In the genomic region with DNA sequence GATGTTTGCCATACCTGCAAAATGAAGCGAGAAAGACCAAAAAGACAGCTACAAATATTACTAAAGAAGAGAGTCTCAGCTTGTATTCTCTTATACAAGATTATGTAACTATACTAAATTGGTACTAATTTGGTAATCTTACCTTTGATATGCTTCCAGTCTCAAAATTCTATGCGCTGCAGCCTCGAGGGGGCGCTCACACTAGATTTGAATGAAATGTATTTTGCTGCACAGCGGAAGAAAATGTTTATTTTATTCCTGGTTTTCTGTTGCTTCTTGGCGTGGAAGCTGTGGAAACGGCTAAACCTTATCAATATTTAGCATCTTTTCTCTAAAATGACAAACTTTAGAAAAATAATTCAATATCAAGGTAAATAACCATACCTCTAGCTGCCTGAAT, we compare ENCODE assay signal across 2 cellular contexts.
TF ChIP-seq lines count a peak whose summit lies in the region.

No MANE protein-coding gene starts in this region.

TF ChIP-seq in HepG2, 621 proteins besides CTCF, POLR2A, EP300 and RAD21:
- no peak for TF ChIP-seq HMG20A (CRISPR knock-in tag; IDR thresholded peaks at IDR 0.05; ENCODE audit: borderline replicate concordance)
- TF ChIP-seq NFIC (IDR thresholded peaks at IDR 0.05; ENCODE audit: low read length): no peak
- TF ChIP-seq, protein P1, sequence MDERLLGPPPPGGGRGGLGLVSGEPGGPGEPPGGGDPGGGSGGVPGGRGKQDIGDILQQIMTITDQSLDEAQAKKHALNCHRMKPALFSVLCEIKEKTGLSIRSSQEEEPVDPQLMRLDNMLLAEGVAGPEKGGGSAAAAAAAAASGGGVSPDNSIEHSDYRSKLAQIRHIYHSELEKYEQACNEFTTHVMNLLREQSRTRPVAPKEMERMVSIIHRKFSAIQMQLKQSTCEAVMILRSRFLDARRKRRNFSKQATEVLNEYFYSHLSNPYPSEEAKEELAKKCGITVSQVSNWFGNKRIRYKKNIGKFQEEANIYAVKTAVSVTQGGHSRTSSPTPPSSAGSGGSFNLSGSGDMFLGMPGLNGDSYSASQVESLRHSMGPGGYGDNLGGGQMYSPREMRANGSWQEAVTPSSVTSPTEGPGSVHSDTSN (CRISPR knock-in tag; IDR thresholded peaks at IDR 0.05): no peak
- no peak for TF ChIP-seq ELF1 (CRISPR knock-in tag; IDR thresholded peaks at IDR 0.05)
- TF ChIP-seq, protein P2, sequence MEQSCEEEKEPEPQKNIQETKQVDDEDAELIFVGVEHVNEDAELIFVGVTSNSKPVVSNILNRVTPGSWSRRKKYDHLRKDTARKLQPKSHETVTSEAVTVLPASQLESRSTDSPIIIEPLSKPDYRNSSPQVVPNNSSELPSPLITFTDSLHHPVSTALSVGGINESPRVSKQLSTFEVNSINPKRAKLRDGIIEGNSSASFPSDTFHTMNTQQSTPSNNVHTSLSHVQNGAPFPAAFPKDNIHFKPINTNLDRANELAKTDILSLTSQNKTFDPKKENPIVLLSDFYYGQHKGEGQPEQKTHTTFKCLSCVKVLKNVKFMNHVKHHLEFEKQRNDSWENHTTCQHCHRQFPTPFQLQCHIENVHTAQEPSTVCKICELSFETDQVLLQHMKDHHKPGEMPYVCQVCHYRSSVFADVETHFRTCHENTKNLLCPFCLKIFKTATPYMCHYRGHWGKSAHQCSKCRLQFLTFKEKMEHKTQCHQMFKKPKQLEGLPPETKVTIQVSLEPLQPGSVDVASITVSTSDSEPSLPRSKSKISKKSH (CRISPR knock-in tag; IDR thresholded peaks at IDR 0.05; ENCODE audit: borderline replicate concordance): no peak

TF ChIP-seq in endothelial cell of umbilical vein, 7 proteins besides CTCF, POLR2A, EP300 and RAD21:
- TF ChIP-seq, protein P3, sequence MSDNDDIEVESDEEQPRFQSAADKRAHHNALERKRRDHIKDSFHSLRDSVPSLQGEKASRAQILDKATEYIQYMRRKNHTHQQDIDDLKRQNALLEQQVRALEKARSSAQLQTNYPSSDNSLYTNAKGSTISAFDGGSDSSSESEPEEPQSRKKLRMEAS (IDR thresholded peaks at IDR 0.05; ENCODE audit: insufficient read depth, insufficient read length): no peak
- no peak for TF ChIP-seq GATA2 (IDR thresholded peaks at IDR 0.05; ENCODE audit: insufficient read depth, insufficient read length, low read depth, low read length)
- no peak for TF ChIP-seq EZH2 (IDR thresholded peaks at IDR 0.05; ENCODE audit: borderline replicate concordance, low read depth, low read length, severe bottlenecking)
- TF ChIP-seq JUN (IDR thresholded peaks at IDR 0.05; ENCODE audit: borderline replicate concordance, insufficient read depth, insufficient read length, low read depth): no peak
- TF ChIP-seq POLR2AphosphoS5 (IDR thresholded peaks at IDR 0.05; ENCODE audit: insufficient read depth, low read depth, low read length): no peak
- TF ChIP-seq MYC (IDR thresholded peaks at IDR 0.05; ENCODE audit: low read depth, low read length): no peak
- TF ChIP-seq FOS (IDR thresholded peaks at IDR 0.05; ENCODE audit: borderline replicate concordance, insufficient read depth, low read length): no peak
